Comparison of ENCODE assay signal across 24 cellular contexts in the genomic region with DNA sequence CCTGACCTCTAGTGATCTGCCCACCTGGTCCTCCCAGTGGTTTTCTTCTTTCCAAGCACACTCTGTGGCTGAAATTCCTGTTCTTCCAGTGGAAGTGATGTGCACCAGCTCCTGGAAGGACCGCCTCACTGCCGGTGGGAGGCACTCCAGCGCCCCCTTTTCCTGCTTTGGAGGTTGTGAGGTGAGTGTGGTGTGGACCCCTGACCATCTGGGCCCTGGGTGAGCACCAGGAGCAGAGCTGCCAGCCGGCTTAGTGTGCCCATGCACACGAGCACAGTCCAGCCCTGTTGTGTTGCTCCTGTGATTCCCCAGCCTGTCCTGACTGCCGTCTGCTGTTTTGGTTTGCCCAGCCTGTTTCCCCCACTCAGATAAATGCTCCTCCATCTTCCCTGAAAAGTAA.
"Had no signal": no experiment of that assay in that cellular context is flagged by ENCODE, and none has a peak within 500 bp of the region (broad histone marks: within the 10 kb centered on the region; RNA-seq: fewer than 3 reads in every experiment).

No MANE protein-coding gene starts in this region.

- DNase-seq: colonic mucosa; cortex of kidney; dermis blood vessel endothelial cell; dorsolateral prefrontal cortex; effector CD4-positive, alpha-beta T cell; effector CD8-positive, alpha-beta T cell; effector memory CD4-positive, alpha-beta T cell; effector memory CD8-positive, alpha-beta T cell; erythroblast; esophagus squamous epithelium; foreskin fibroblast; foreskin keratinocyte; foreskin melanocyte; gastrocnemius medialis; glutamatergic neuron; head of caudate nucleus; heart left ventricle; heart right ventricle had no signal

- H3K4me1 ChIP-seq: colonic mucosa, esophagus squamous epithelium, foreskin keratinocyte, gastrocnemius medialis, heart left ventricle, heart right ventricle had no signal

- H3K9me3 Mint-ChIP-seq: dendritic cell treated with granulocyte-macrophage colony-stimulating factor and Interleukin-4, amounts not matched to agents 40 ng/mL and 50 ng/mL, for 4 days; effector memory CD8-positive, alpha-beta T cell had no signal

- H3K36me3 ChIP-seq: colonic mucosa, esophagus muscularis mucosa, esophagus squamous epithelium, gastrocnemius medialis, gastroesophageal sphincter, heart left ventricle, heart right ventricle had no signal

- H3K27ac Mint-ChIP-seq: dendritic cell treated with granulocyte-macrophage colony-stimulating factor and Interleukin-4, amounts not matched to agents 40 ng/mL and 50 ng/mL, for 4 days; effector memory CD8-positive, alpha-beta T cell had no signal

- H3K4me3 ChIP-seq: colonic mucosa, coronary artery, dorsolateral prefrontal cortex, esophagus muscularis mucosa, esophagus squamous epithelium, gastrocnemius medialis, gastroesophageal sphincter, heart left ventricle, heart right ventricle had no signal

- ATAC-seq: effector memory CD8-positive, alpha-beta T cell; esophagus mucosa; foreskin keratinocyte; gastrocnemius medialis; gastroesophageal sphincter; heart left ventricle; heart right ventricle had no signal

- H3K27me3 ChIP-seq: colonic mucosa, esophagus muscularis mucosa, esophagus squamous epithelium, gastrocnemius medialis, gastroesophageal sphincter, heart left ventricle had no signal

- H3K4me3 Mint-ChIP-seq: dendritic cell treated with granulocyte-macrophage colony-stimulating factor and Interleukin-4, amounts not matched to agents 40 ng/mL and 50 ng/mL, for 4 days; effector memory CD8-positive, alpha-beta T cell had no signal

- H3K27ac ChIP-seq: colonic mucosa, coronary artery, dorsolateral prefrontal cortex, epithelial cell of prostate, esophagus muscularis mucosa, esophagus squamous epithelium, foreskin keratinocyte, gastrocnemius medialis, gastroesophageal sphincter, heart left ventricle, heart right ventricle had no signal

- H3K9me3 ChIP-seq: colonic mucosa, esophagus muscularis mucosa, esophagus squamous epithelium, gastrocnemius medialis, gastroesophageal sphincter, heart left ventricle, heart right ventricle had no signal
